In genomic region chr3:53324011-53324544, GRCh38 we compare ENCODE assay signal across 26 cellular contexts. TPM values are rescaled to one million over a fixed set of nuclear protein-coding genes. Genes with fewer than 3 reads are reported as not detected.
DNase-seq lines count a peak whose midpoint lies in the region; ATAC-seq and TF ChIP-seq lines count a peak whose summit lies in the region.
"Had no signal": no experiment of that assay in that cellular context is flagged by ENCODE, and none has a peak within 500 bp of the region (broad histone marks: within the 10 kb centered on the region; RNA-seq: fewer than 3 reads in every experiment).

No MANE protein-coding gene starts in this region.

- peaks cover 6 to 36% of the 10 kb centered on the region in 2 experiments for H3K36me3 ChIP-seq in mesenchymal stem cell (ENCODE audit: control insufficient read depth in 1 of 2, insufficient read depth in 2 of 2, low read depth in 1 of 2, low read length in 2 of 2)
- H3K36me3 ChIP-seq in subcutaneous abdominal adipose tissue (ENCODE audit: control insufficient read depth in 5 of 5, insufficient read depth in 5 of 5, low read length in 5 of 5), result peaks cover 3 to 12% (median 6%) of the 10 kb centered on the region in 5 donors
- peaks cover 0 to 17% (median 0%) of the 10 kb centered on the region in 3 donors for H3K36me3 ChIP-seq in Peyer's patch
- H3K36me3 ChIP-seq: colonic mucosa had no signal

- H2BK15ac ChIP-seq in mesenchymal stem cell (ENCODE audit: low read depth, poor library complexity, severe bottlenecking), result no peak overlapping the region

- H3K4me1 ChIP-seq in mesenchymal stem cell (ENCODE audit: control insufficient read depth, insufficient read depth, low read depth, low read length) (no peaks in the 10 kb centered on the region), subcutaneous abdominal adipose tissue (ENCODE audit: control insufficient read depth in 5 of 5, insufficient read depth in 5 of 5, low read length in 5 of 5) (peaks cover 0 to 39% (median 21%) of the 10 kb centered on the region in 5 donors), Peyer's patch (no peaks in the 10 kb centered on the region)
- H3K4me1 ChIP-seq: colonic mucosa, foreskin keratinocyte had no signal

- no peaks in the 10 kb centered on the region for H3K9me3 ChIP-seq in mesenchymal stem cell (ENCODE audit: control insufficient read depth, low read length)
- no peaks in the 10 kb centered on the region for H3K9me3 ChIP-seq in subcutaneous abdominal adipose tissue (ENCODE audit: control insufficient read depth in 5 of 5, low read length in 5 of 5)
- H3K9me3 ChIP-seq in Peyer's patch, result no peaks in the 10 kb centered on the region
- H3K9me3 ChIP-seq: colonic mucosa, left lung, upper lobe of right lung had no signal

- no peak overlapping the region for H3K9ac ChIP-seq in mesenchymal stem cell (ENCODE audit: low read length)
- H3K9ac ChIP-seq in subcutaneous abdominal adipose tissue (ENCODE audit: low read length in 5 of 5), result no peak overlapping the region

- H2AK5ac ChIP-seq in mesenchymal stem cell (ENCODE audit: low read length, severe bottlenecking), result no peak overlapping the region

- ATAC-seq in Right ventricle myocardium superior (ENCODE audit: poor library complexity), result peak; percentile 91
- ATAC-seq in GM18868 (IDR thresholded peaks at IDR 0.05; ENCODE audit: unreplicated experiment), result no peak
- ATAC-seq: foreskin keratinocyte, left lung, natural killer cell, upper lobe of right lung had no signal

- intact Hi-C loops in Right ventricle myocardium superior (cut with DNase I), result no loop called here

- no peak overlapping the region for H2BK5ac ChIP-seq in mesenchymal stem cell (ENCODE audit: low read depth, low read length, poor library complexity, severe bottlenecking)

- H3K4me2 ChIP-seq in mesenchymal stem cell (ENCODE audit: low read length, poor library complexity, severe bottlenecking), result no peak overlapping the region

- no peak overlapping the region for H3K23ac ChIP-seq in mesenchymal stem cell (ENCODE audit: low read length in 2 of 2)

- TF ChIP-seq POLR2A in Peyer's patch (IDR thresholded peaks at IDR 0.05), result no peak

- no peak overlapping the region for H3K4ac ChIP-seq in mesenchymal stem cell (ENCODE audit: low read depth in 1 of 2, low read length in 2 of 2)

- no peak overlapping the region for H3K14ac ChIP-seq in mesenchymal stem cell (ENCODE audit: low read length in 2 of 2)

- no peak overlapping the region for H4K8ac ChIP-seq in mesenchymal stem cell (ENCODE audit: low read length)

- no peak overlapping the region for H3K18ac ChIP-seq in mesenchymal stem cell (ENCODE audit: low read depth in 1 of 2, low read length in 2 of 2)

- H3K79me1 ChIP-seq in mesenchymal stem cell (replicated peaks; ENCODE audit: low read length, poor library complexity, severe bottlenecking), result peaks cover 19% of the 10 kb centered on the region

- peak; percentile 32 for DNase-seq in OCI-M1 (lab: John Stamatoyannopoulos, UW)
- DNase-seq in Right ventricle myocardium superior, result peak; percentile 71
- peak; percentile 7 for DNase-seq in mesenchymal stem cell
- no peak for DNase-seq in Peyer's patch
- no peak for DNase-seq in Ammon's horn (ENCODE audit: low spot score)
- DNase-seq: activated CD4-positive, alpha-beta T cell treated with anti-CD3 and anti-CD28 coated beads, Interleukin-2, amount 50 U/mL, for 4 hours; activated naive CD4-positive, alpha-beta T cell treated with anti-CD3 and anti-CD28 coated beads, Interleukin-2, amount 10 ng/mL, durations not matched to agents 7 days and 5 days; brain microvascular endothelial cell; CD4-positive, CD25-positive, alpha-beta regulatory T cell; colonic mucosa; effector CD8-positive, alpha-beta T cell; EL; foreskin keratinocyte; hippocampal formation; left lung; midbrain; natural killer cell; NCI-H1417 treated with DMSO at 0.1 percent for 48 hours; NCI-H2081; NCI-H226; retina; stimulated activated CD4-positive, alpha-beta T cell treated with anti-CD3 and anti-CD28 coated beads, Interleukin-12 subunit alpha, Interleukin-12 subunit beta, amount 100 ng/mL, for 4 hours; stimulated activated CD4-positive, alpha-beta T cell treated with anti-CD3 and anti-CD28 coated beads, Interleukin-4, amount 100 ng/mL, for 1 hour; upper lobe of right lung had no signal

- 61% methylated on average over 5 of the region's 5 CpGs for WGBS in mesenchymal stem cell

- H4K91ac ChIP-seq in mesenchymal stem cell (ENCODE audit: low read length), result no peak overlapping the region

- no peak overlapping the region for H2BK12ac ChIP-seq in mesenchymal stem cell (ENCODE audit: low read length in 2 of 2)

- H2AFZ ChIP-seq in mesenchymal stem cell (ENCODE audit: low read depth, low read length), result no peak overlapping the region

- no peak overlapping the region for H2BK120ac ChIP-seq in mesenchymal stem cell (ENCODE audit: low read depth, low read length)

- TF ChIP-seq CTCF in Peyer's patch (IDR thresholded peaks at IDR 0.05), result no peak

- H3K27me3 ChIP-seq in mesenchymal stem cell (ENCODE audit: control insufficient read depth in 1 of 2, insufficient read depth in 1 of 2, low read length in 2 of 2) (no peaks in the 10 kb centered on the region), subcutaneous abdominal adipose tissue (ENCODE audit: control insufficient read depth in 5 of 5, insufficient read depth in 4 of 5, low read length in 5 of 5) (no peaks in the 10 kb centered on the region), Peyer's patch (no peaks in the 10 kb centered on the region)
- H3K27me3 ChIP-seq: brain microvascular endothelial cell, colonic mucosa, foreskin keratinocyte, left lung, upper lobe of right lung had no signal

- no peak overlapping the region for H3K4me3 ChIP-seq in mesenchymal stem cell (ENCODE audit: insufficient read depth in 1 of 2, low read depth in 1 of 2, low read length in 2 of 2)
- H3K4me3 ChIP-seq in subcutaneous abdominal adipose tissue (ENCODE audit: low read depth in 1 of 5, low read length in 5 of 5), result no peak overlapping the region
- no peak overlapping the region for H3K4me3 ChIP-seq in Peyer's patch
- H3K4me3 ChIP-seq: colonic mucosa, left lung, upper lobe of right lung had no signal

- H3K27ac ChIP-seq in mesenchymal stem cell (ENCODE audit: low read length, poor library complexity, severe bottlenecking), result no peak overlapping the region
- peak overlapping the region; percentile 19 for H3K27ac ChIP-seq in subcutaneous abdominal adipose tissue (ENCODE audit: low read depth, low read length)
- H3K27ac ChIP-seq in Peyer's patch, result no peak overlapping the region
- H3K27ac ChIP-seq: brain microvascular endothelial cell, colonic mucosa, foreskin keratinocyte, left lung, upper lobe of right lung had no signal

RNA-seq across cellular contexts. Expression of gene DCP1A, which starts 23.3 kb away (rescaled TPM):
- total RNA-seq in Right ventricle myocardium superior, result 16.3 TPM
- 24.1 TPM for polyA plus RNA-seq in mesenchymal stem cell (2013, experiment 1 of 2)
- polyA plus RNA-seq in mesenchymal stem cell (2013, experiment 2 of 2), result 23.0 TPM
- total RNA-seq in Peyer's patch, result 10 to 100 TPM; 14.0 to 31.4 (median 20.5) TPM

Comparison
In these comparisons a context has a peak if more than half of its experiments do, and no peak if none do; other contexts are left out.
1. DNase-seq: peak in OCI-M1 (single experiment), Right ventricle myocardium superior (single experiment) and mesenchymal stem cell (single experiment); none in Peyer's patch (0 of 3) and Ammon's horn (single experiment).